In genomic region chr10:83917519-83918506, GRCh38 we compare ENCODE assay signal across 9 cellular contexts.
A peak's percentile ranks its signal among the peaks of the same experiment; 100 is the strongest.
DNase-seq lines count a peak whose midpoint lies in the region; ATAC-seq, FAIRE-seq and TF ChIP-seq lines count a peak whose summit lies in the region.
"Had no signal": no experiment of that assay in that cellular context is flagged by ENCODE, and none has a peak within 500 bp of the region (broad histone marks: within the 10 kb centered on the region; RNA-seq: fewer than 3 reads in every experiment).

No MANE protein-coding gene starts in this region.

- no peaks in the 10 kb centered on the region for H3F3A ChIP-seq in smooth muscle cell (ENCODE audit: low read depth)

- no peaks in the 10 kb centered on the region for H3K4me1 ChIP-seq in smooth muscle cell (ENCODE audit: low read depth)

- peak; percentile 72 for ATAC-seq in GM19455 (IDR thresholded peaks at IDR 0.05; ENCODE audit: unreplicated experiment)
- ATAC-seq in HG03439 (IDR thresholded peaks at IDR 0.05; ENCODE audit: unreplicated experiment): peak; percentile 78
- no peak for ATAC-seq in activated T-cell treated with anti-CD3 and anti-CD28 coated beads, Interleukin-2, amount 50 U/mL, for 4 hours
- ATAC-seq: activated T-cell treated with anti-CD3 and anti-CD28 coated beads, Interleukin-2, amount 50 U/mL, for 72 hours had no signal

- H3K9ac ChIP-seq in smooth muscle cell (ENCODE audit: low read depth): no peak overlapping the region

- peak overlapping the region; percentile 44 for H3K27ac ChIP-seq in smooth muscle cell (ENCODE audit: low read depth)

- H3K9me3 ChIP-seq in smooth muscle cell (replicated peaks; ENCODE audit: low read depth): no peaks in the 10 kb centered on the region

- no peak for FAIRE-seq in bronchial epithelial cell (lab: Jason Lieb, UNC)

- H3K36me3 ChIP-seq in BJ (ENCODE audit: control insufficient read depth, insufficient read depth, low read length): no peaks in the 10 kb centered on the region
- no peaks in the 10 kb centered on the region for H3K36me3 ChIP-seq in bronchial epithelial cell (ENCODE audit: control insufficient read depth, insufficient read depth, low read length)
- H3K36me3 ChIP-seq in smooth muscle cell (ENCODE audit: low read depth): no peaks in the 10 kb centered on the region

- H3K4me2 ChIP-seq in smooth muscle cell: peak overlapping the region; percentile 55

- DNase-seq in BJ (ENCODE audit: low read depth): no peak
- DNase-seq in bronchial epithelial cell (ENCODE audit: low read depth): peak; percentile 10
- DNase-seq in smooth muscle cell (lab: John Stamatoyannopoulos, UW; ENCODE audit: unreplicated experiment): no peak
- DNase-seq in stimulated activated naive CD4-positive, alpha-beta T cell (lab: John Stamatoyannopoulos, UW): no peak
- no peak for DNase-seq in NCI-H187 (lab: John Stamatoyannopoulos, UW)
- no peak for DNase-seq in activated T-cell treated with anti-CD3 and anti-CD28 coated beads, Interleukin-2, amount 50 U/mL, for 4 hours

- 47% methylated on average over 17 of the region's 17 CpGs for WGBS in smooth muscle cell (ENCODE audit: low lambda C conversion rate)

- H2AFZ ChIP-seq in smooth muscle cell (ENCODE audit: low read depth): peak overlapping the region; percentile 62

- H4K20me1 ChIP-seq in smooth muscle cell (ENCODE audit: low read depth): no peaks in the 10 kb centered on the region

- H3K36me3 Mint-ChIP-seq in activated T-cell treated with anti-CD3 and anti-CD28 coated beads, Interleukin-2, amount 50 U/mL, for 4 hours (ENCODE audit: insufficient read depth): no peaks in the 10 kb centered on the region

- POLR2A ChIA-PET in BJ (lab: Charles Lee): no interaction called here

- peaks cover 10% of the 10 kb centered on the region for H3K27me3 Mint-ChIP-seq in activated T-cell treated with anti-CD3 and anti-CD28 coated beads, Interleukin-2, amount 50 U/mL, for 4 hours (ENCODE audit: low read depth)

- CTCF ChIA-PET in BJ (lab: Yijun Ruan, JAX): interaction anchor here (0.9 kb wide), 1 partner anchor 46 kb away, joined by 3 read pairs; no protein-coding TSS in a partner anchor

- H3K27me3 ChIP-seq in BJ (ENCODE audit: control insufficient read depth, insufficient read depth, low read length) (no peaks in the 10 kb centered on the region), bronchial epithelial cell (ENCODE audit: control insufficient read depth, insufficient read depth, low read length) (no peaks in the 10 kb centered on the region), smooth muscle cell (ENCODE audit: low read depth) (no peaks in the 10 kb centered on the region)

- no peaks in the 10 kb centered on the region for H3K9me3 Mint-ChIP-seq in activated T-cell treated with anti-CD3 and anti-CD28 coated beads, Interleukin-2, amount 50 U/mL, for 4 hours

- no peaks in the 10 kb centered on the region for H3K79me2 ChIP-seq in smooth muscle cell (ENCODE audit: low read depth)

- no peak overlapping the region for H3K4me3 ChIP-seq in BJ (ENCODE audit: low read depth, low read length)
- no peak overlapping the region for H3K4me3 ChIP-seq in bronchial epithelial cell (ENCODE audit: low read depth, low read length)
- H3K4me3 ChIP-seq in smooth muscle cell: peak overlapping the region; percentile 19

- no peak overlapping the region for H3K4me3 Mint-ChIP-seq in activated T-cell treated with anti-CD3 and anti-CD28 coated beads, Interleukin-2, amount 50 U/mL, for 4 hours

- peak; percentile 27; the same call in 1 of the 2 replicates for TF ChIP-seq CTCF in BJ (IDR thresholded peaks at IDR 0.05; ENCODE audit: insufficient read depth, low read depth, low read length)
- TF ChIP-seq CTCF in bronchial epithelial cell (IDR thresholded peaks at IDR 0.05; ENCODE audit: insufficient read depth, low read length, severe bottlenecking): peak; percentile 24
- peak; percentile 26 for TF ChIP-seq CTCF in smooth muscle cell (IDR thresholded peaks at IDR 0.05; ENCODE audit: borderline replicate concordance, insufficient read depth, poor library complexity, severe bottlenecking)

- no peaks in the 10 kb centered on the region for H3K4me1 Mint-ChIP-seq in activated T-cell treated with anti-CD3 and anti-CD28 coated beads, Interleukin-2, amount 50 U/mL, for 4 hours (ENCODE audit: low read depth)

Comparison
In these comparisons a context has a peak if more than half of its experiments do, and no peak if none do; other contexts are left out.
1. ATAC-seq: peak in GM19455 (single experiment) and HG03439 (single experiment); none in activated T-cell treated with anti-CD3 and anti-CD28 coated beads, Interleukin-2, amount 50 U/mL, for 4 hours (0 of 2).
2. Peak in every context shown above with its lines, with median percentiles within 50 percentile points of each other: CTCF ChIP-seq.